Comparison of ENCODE assay signal across 8 cellular contexts in genomic region chr10:112953760-112954159, GRCh38. TPM values are rescaled to one million over a fixed set of nuclear protein-coding genes. Genes with fewer than 3 reads are reported as not detected.
DNase-seq lines count a peak whose midpoint lies in the region; ATAC-seq and TF ChIP-seq lines count a peak whose summit lies in the region.

No MANE protein-coding gene starts in this region.

- H3K23ac ChIP-seq in mesenchymal stem cell (ENCODE audit: low read length in 2 of 2) = peak overlapping the region in 1 of 2 experiments; percentile 67

- no peak overlapping the region for H2AFZ ChIP-seq in mesenchymal stem cell (ENCODE audit: low read depth, low read length)

- no peak overlapping the region for H4K91ac ChIP-seq in mesenchymal stem cell (ENCODE audit: low read length)

- peak overlapping the region; percentile 41 for H4K8ac ChIP-seq in mesenchymal stem cell (ENCODE audit: low read length)

- no peaks in the 10 kb centered on the region for H3K27me3 ChIP-seq in mesenchymal stem cell (ENCODE audit: control insufficient read depth in 1 of 2, insufficient read depth in 1 of 2, low read length in 2 of 2)

- H3K9me3 ChIP-seq in mesenchymal stem cell (ENCODE audit: control insufficient read depth, low read length) = no peaks in the 10 kb centered on the region

- peaks cover 0 to 2% of the 10 kb centered on the region in 2 experiments for H3K36me3 ChIP-seq in mesenchymal stem cell (ENCODE audit: control insufficient read depth in 1 of 2, insufficient read depth in 2 of 2, low read depth in 1 of 2, low read length in 2 of 2)

- peak overlapping the region; percentile 91 for H2AK5ac ChIP-seq in mesenchymal stem cell (ENCODE audit: low read length, severe bottlenecking)

- H3K9ac ChIP-seq in mesenchymal stem cell (ENCODE audit: low read length) = peak overlapping the region; percentile 99

- peak overlapping the region; percentile 13 for H3K4me3 Mint-ChIP-seq in activated T-cell treated with anti-CD3 and anti-CD28 coated beads, Interleukin-2, amount 50 U/mL, for 4 hours
- no peak overlapping the region for H3K4me3 Mint-ChIP-seq in activated T-cell treated with anti-CD3 and anti-CD28 coated beads, Interleukin-2, amount 50 U/mL, for 24 hours
- H3K4me3 Mint-ChIP-seq in chondrocyte (ENCODE audit: unreplicated experiment) (peak overlapping the region; percentile 87), type B pancreatic cell (peak overlapping the region; percentile 94)

- no peak overlapping the region for H3K27ac Mint-ChIP-seq in activated T-cell treated with anti-CD3 and anti-CD28 coated beads, Interleukin-2, amount 50 U/mL, for 24 hours
- H3K27ac Mint-ChIP-seq in chondrocyte (ENCODE audit: unreplicated experiment) (peak overlapping the region; percentile 97), type B pancreatic cell (peak overlapping the region; percentile 93)

- H3K4me3 ChIP-seq in mesenchymal stem cell (ENCODE audit: insufficient read depth in 1 of 2, low read depth in 1 of 2, low read length in 2 of 2) = peak overlapping the region in 1 of 2 experiments; percentile 90

- peaks cover 25% of the 10 kb centered on the region for H3K4me1 Mint-ChIP-seq in activated T-cell treated with anti-CD3 and anti-CD28 coated beads, Interleukin-2, amount 50 U/mL, for 4 hours (ENCODE audit: low read depth)
- H3K4me1 Mint-ChIP-seq in activated T-cell treated with anti-CD3 and anti-CD28 coated beads, Interleukin-2, amount 50 U/mL, for 24 hours (ENCODE audit: low read depth) = peaks cover 30% of the 10 kb centered on the region
- H3K4me1 Mint-ChIP-seq in chondrocyte (ENCODE audit: low read depth) (peaks cover 65% of the 10 kb centered on the region), type B pancreatic cell (ENCODE audit: unreplicated experiment) (peaks cover 61% of the 10 kb centered on the region)

- no peaks in the 10 kb centered on the region for H3K36me3 Mint-ChIP-seq in activated T-cell treated with anti-CD3 and anti-CD28 coated beads, Interleukin-2, amount 50 U/mL, for 4 hours (ENCODE audit: insufficient read depth)
- H3K36me3 Mint-ChIP-seq in activated T-cell treated with anti-CD3 and anti-CD28 coated beads, Interleukin-2, amount 50 U/mL, for 24 hours (ENCODE audit: low read depth) = no peaks in the 10 kb centered on the region
- peaks cover 7% of the 10 kb centered on the region for H3K36me3 Mint-ChIP-seq in chondrocyte (ENCODE audit: low read depth)
- peaks cover 6% of the 10 kb centered on the region for H3K36me3 Mint-ChIP-seq in type B pancreatic cell

- peak overlapping the region; percentile 91 for H3K4me2 ChIP-seq in mesenchymal stem cell (ENCODE audit: low read length, poor library complexity, severe bottlenecking)

- H3K14ac ChIP-seq in mesenchymal stem cell (ENCODE audit: low read length in 2 of 2) = no peak overlapping the region

- peak overlapping the region; percentile 90 for H2BK120ac ChIP-seq in mesenchymal stem cell (ENCODE audit: low read depth, low read length)

- peak overlapping the region; percentile 28 to 98 for H3K18ac ChIP-seq in mesenchymal stem cell (ENCODE audit: low read depth in 1 of 2, low read length in 2 of 2)

- H3K27ac ChIP-seq in mesenchymal stem cell (ENCODE audit: low read length, poor library complexity, severe bottlenecking) = peak overlapping the region; percentile 86

- peak overlapping the region in 1 of 2 experiments; percentile 77 for H2BK12ac ChIP-seq in mesenchymal stem cell (ENCODE audit: low read length in 2 of 2)

- H2BK15ac ChIP-seq in mesenchymal stem cell (ENCODE audit: low read depth, poor library complexity, severe bottlenecking) = no peak overlapping the region

- peaks cover 53% of the 10 kb centered on the region for H3K27me3 Mint-ChIP-seq in activated T-cell treated with anti-CD3 and anti-CD28 coated beads, Interleukin-2, amount 50 U/mL, for 4 hours (ENCODE audit: low read depth)
- H3K27me3 Mint-ChIP-seq in activated T-cell treated with anti-CD3 and anti-CD28 coated beads, Interleukin-2, amount 50 U/mL, for 24 hours = peaks cover 83% of the 10 kb centered on the region
- H3K27me3 Mint-ChIP-seq in chondrocyte (ENCODE audit: low read depth) (no peaks in the 10 kb centered on the region), type B pancreatic cell (peaks cover 3% of the 10 kb centered on the region)

- no peaks in the 10 kb centered on the region for H3K9me3 Mint-ChIP-seq in activated T-cell treated with anti-CD3 and anti-CD28 coated beads, Interleukin-2, amount 50 U/mL, for 4 hours
- no peaks in the 10 kb centered on the region for H3K9me3 Mint-ChIP-seq in activated T-cell treated with anti-CD3 and anti-CD28 coated beads, Interleukin-2, amount 50 U/mL, for 24 hours
- H3K9me3 Mint-ChIP-seq in chondrocyte (ENCODE audit: low read depth) (no peaks in the 10 kb centered on the region), type B pancreatic cell (no peaks in the 10 kb centered on the region)

- WGBS in mesenchymal stem cell = 9% methylated on average over 7 of the region's 8 CpGs

- no peak for DNase-seq in activated T-cell treated with anti-CD3 and anti-CD28 coated beads, Interleukin-2, amount 50 U/mL, for 4 hours
- no peak for DNase-seq in activated T-cell treated with anti-CD3 and anti-CD28 coated beads, Interleukin-2, amount 50 U/mL, for 24 hours
- DNase-seq in chondrocyte (ENCODE audit: low spot score) (no peak), mesenchymal stem cell (peak; percentile 65), type B pancreatic cell (ENCODE audit: extremely low spot score, unreplicated experiment) (no peak), foreskin melanocyte (no peak)
- DNase-seq in stimulated activated CD4-positive, alpha-beta T cell treated with anti-CD3 and anti-CD28 coated beads, Interleukin-4, amount 100 ng/mL, for 1 hour = no peak

- peaks cover 5% of the 10 kb centered on the region for H3K4me1 ChIP-seq in mesenchymal stem cell (ENCODE audit: control insufficient read depth, insufficient read depth, low read depth, low read length)

- ATAC-seq in activated T-cell treated with anti-CD3 and anti-CD28 coated beads, Interleukin-2, amount 50 U/mL, for 4 hours = no peak
- no peak for ATAC-seq in HG02840 (IDR thresholded peaks at IDR 0.05; ENCODE audit: low FRiP score, unreplicated experiment)

- peak overlapping the region; percentile 80 for H2BK5ac ChIP-seq in mesenchymal stem cell (ENCODE audit: low read depth, low read length, poor library complexity, severe bottlenecking)

- peak overlapping the region in 1 of 2 experiments; percentile 73 for H3K4ac ChIP-seq in mesenchymal stem cell (ENCODE audit: low read depth in 1 of 2, low read length in 2 of 2)

- no peaks in the 10 kb centered on the region for H3K79me1 ChIP-seq in mesenchymal stem cell (replicated peaks; ENCODE audit: low read length, poor library complexity, severe bottlenecking)

- TF ChIP-seq CTCF in chondrocyte (IDR thresholded peaks at IDR 0.05) (no peak), type B pancreatic cell (conservative IDR thresholded peaks at IDR 0.05) (no peak)

RNA-seq across cellular contexts. Expression of gene TCF7L2, which starts 3.7 kb away (rescaled TPM):
- total RNA-seq in activated T-cell treated with anti-CD3 and anti-CD28 coated beads, Interleukin-2, amount 50 U/mL, for 4 hours = 1 to 10 TPM in 1 of 3 donors, under 1 TPM in 2; 0.76 to 1.9 (median 0.90) TPM
- total RNA-seq in chondrocyte (30.9 to 42.3 TPM (median 34.4 TPM) in 3 replicates), type B pancreatic cell (ENCODE audit: low replicate concordance) (25.1 and 39.7 TPM in 2 replicates)
- 35.0 TPM for polyA plus RNA-seq in mesenchymal stem cell (2013, experiment 1 of 2)
- 36.7 TPM for polyA plus RNA-seq in mesenchymal stem cell (2013, experiment 2 of 2)
